ENCODE assay signal across 1 cellular context in genomic region chr5:148746826-148747535, GRCh38.
TF ChIP-seq lines count a peak whose summit lies in the region.

No MANE protein-coding gene starts in this region.

TF ChIP-seq in GM23338, 12 proteins besides CTCF, POLR2A, EP300 and RAD21 (continued from another document):
- TF ChIP-seq ZNF462 (CRISPR knock-in tag; IDR thresholded peaks at IDR 0.05) (no peak), ETS1 (IDR thresholded peaks at IDR 0.05) (no peak)
